ENCODE assay signal across 19 cellular contexts in the genomic region with DNA sequence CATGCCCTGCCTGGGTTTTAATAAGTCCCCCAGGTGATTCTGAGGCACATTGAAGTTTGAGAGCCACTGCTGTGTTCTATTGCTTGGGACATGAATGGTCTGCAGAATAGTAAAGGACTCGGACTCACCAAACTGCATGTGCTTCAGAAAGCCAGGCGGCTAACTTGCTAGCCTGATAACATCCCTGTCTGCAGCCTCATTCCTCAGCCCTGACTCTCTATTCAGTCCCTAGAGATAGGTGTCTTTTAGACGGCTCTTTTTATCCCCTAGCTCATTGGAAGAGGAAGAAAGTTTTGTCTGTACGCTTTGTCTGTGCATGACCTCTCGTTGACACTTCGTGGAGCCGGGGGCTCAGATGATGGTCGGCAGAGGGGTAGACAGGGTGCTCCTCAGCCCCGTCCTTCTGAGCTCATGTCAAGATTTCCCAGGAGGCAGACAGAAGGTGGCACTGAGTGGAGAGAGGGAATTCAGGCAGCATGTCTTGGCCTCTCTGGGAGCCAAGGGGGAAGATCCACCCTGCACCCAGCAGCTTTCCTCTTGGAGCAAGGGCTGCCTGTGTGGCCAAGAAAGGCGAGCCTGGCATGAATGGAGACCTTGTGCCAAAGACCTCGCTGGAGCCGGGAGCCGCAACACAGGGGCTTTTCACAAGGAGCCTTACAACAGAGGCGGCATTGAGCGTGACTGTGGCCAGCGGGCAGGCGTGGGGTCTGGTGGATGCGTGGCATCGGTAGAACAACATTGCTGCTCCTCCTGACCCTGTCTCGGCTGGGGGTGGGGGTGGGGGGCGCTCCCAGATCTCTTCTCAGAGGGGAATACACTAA. TPM values are rescaled to one million over a fixed set of nuclear protein-coding genes. Genes with fewer than 3 reads are reported as not detected.
DNase-seq lines count a peak whose midpoint lies in the region; ATAC-seq and TF ChIP-seq lines count a peak whose summit lies in the region.
"Had no signal": no experiment of that assay in that cellular context is flagged by ENCODE, and none has a peak within 500 bp of the region (broad histone marks: within the 10 kb centered on the region; RNA-seq: fewer than 3 reads in every experiment).

No MANE protein-coding gene starts in this region.

- H3K27me3 ChIP-seq in SK-N-SH (ENCODE audit: insufficient read depth) (no peaks in the 10 kb centered on the region), endodermal cell (ENCODE audit: control insufficient read depth, insufficient read depth, low read length, poor library complexity, severe bottlenecking) (no peaks in the 10 kb centered on the region)
- H3K27me3 ChIP-seq: ascending aorta had no signal

- no peaks in the 10 kb centered on the region for H3K9me2 ChIP-seq in SK-N-SH

- H3K9me3 ChIP-seq in SK-N-SH, result no peaks in the 10 kb centered on the region
- no peaks in the 10 kb centered on the region for H3K9me3 ChIP-seq in endodermal cell (ENCODE audit: control insufficient read depth, low read length)
- H3K9me3 ChIP-seq: ascending aorta, lower lobe of right lung had no signal

- H3K4me1 ChIP-seq in SK-N-SH (ENCODE audit: control insufficient read depth in 1 of 2, insufficient read depth in 2 of 2, low read depth in 1 of 2, low read length in 1 of 2) (peaks cover 24 to 55% of the 10 kb centered on the region in 2 experiments), endodermal cell (ENCODE audit: control insufficient read depth, insufficient read depth, low read length) (peaks cover 44% of the 10 kb centered on the region)
- H3K4me1 ChIP-seq: ascending aorta, lower lobe of right lung had no signal

- POLR2A ChIA-PET in SK-N-SH (lab: Yijun Ruan, JAX), result no interaction called here

- CTCF ChIA-PET in SK-N-SH (lab: Yijun Ruan, JAX), result interaction anchor here (0.7 kb wide), 1 partner anchor 9 kb away, joined by 3 read pairs; no protein-coding TSS in a partner anchor

- H3K4me3 Mint-ChIP-seq in endodermal cell, result no peak overlapping the region
- no peak overlapping the region for H3K4me3 Mint-ChIP-seq in activated T-helper 2 cell treated with anti-CD3 and anti-CD28 coated beads, Interferon-gamma antibody, Interleukin-2, Interleukin-4, amounts not matched to agents 10 μg/mL and 5 μg/mL and 100 μg/mL, durations not matched to agents 14 hours and 24 hours and 36 hours (ENCODE audit: low read depth)
- H3K4me3 Mint-ChIP-seq: B cell had no signal

- H3K27me3 Mint-ChIP-seq in endodermal cell (ENCODE audit: insufficient read depth), result no peaks in the 10 kb centered on the region
- H3K27me3 Mint-ChIP-seq in activated T-helper 2 cell treated with anti-CD3 and anti-CD28 coated beads, Interferon-gamma antibody, Interleukin-2, Interleukin-4, amounts not matched to agents 10 μg/mL and 5 μg/mL and 100 μg/mL, durations not matched to agents 14 hours and 24 hours and 36 hours (ENCODE audit: low read depth), result peaks cover 15% of the 10 kb centered on the region

- no peaks in the 10 kb centered on the region for H4K20me1 ChIP-seq in SK-N-SH (ENCODE audit: insufficient read depth)

- no peak overlapping the region for H3K27ac ChIP-seq in SK-N-SH (ENCODE audit: low read depth in 2 of 2, low read length in 1 of 2)
- H3K27ac ChIP-seq in endodermal cell (ENCODE audit: low read depth, low read length), result no peak overlapping the region
- H3K27ac ChIP-seq: 22Rv1, ascending aorta, lower lobe of right lung had no signal

- no peaks in the 10 kb centered on the region for H3K79me2 ChIP-seq in SK-N-SH (ENCODE audit: insufficient read depth)

- DNase-seq in SK-N-SH, result no peak
- peak; percentile 58 for DNase-seq in endodermal cell
- peak; percentile 14 for DNase-seq in middle frontal gyrus (ENCODE audit: extremely low spot score, low spot score)
- DNase-seq in superior temporal gyrus (ENCODE audit: extremely low spot score), result peak; percentile 62
- no peak for DNase-seq in activated T-helper 2 cell treated with anti-CD3 and anti-CD28 coated beads, Interferon-gamma antibody, Interleukin-2, Interleukin-4, amounts not matched to agents 10 μg/mL and 5 μg/mL and 100 μg/mL, durations not matched to agents 14 hours and 24 hours and 36 hours (ENCODE audit: low spot score)
- DNase-seq in ecto neural progenitor cell (ENCODE audit: low spot score), result no peak
- DNase-seq: activated CD4-positive, alpha-beta T cell treated with anti-CD3 and anti-CD28 coated beads, Interleukin-2, amount 50 U/mL, for 1 hour; activated naive CD4-positive, alpha-beta T cell; lower lobe of right lung; NCI-H1417 treated with DMSO at 0.1 percent for 48 hours; RPMI8226; SW 1271 had no signal

- peaks cover 56% of the 10 kb centered on the region for H3K4me1 Mint-ChIP-seq in endodermal cell
- H3K4me1 Mint-ChIP-seq in activated T-helper 2 cell treated with anti-CD3 and anti-CD28 coated beads, Interferon-gamma antibody, Interleukin-2, Interleukin-4, amounts not matched to agents 10 μg/mL and 5 μg/mL and 100 μg/mL, durations not matched to agents 14 hours and 24 hours and 36 hours (ENCODE audit: low read depth), result no peaks in the 10 kb centered on the region
- H3K4me1 Mint-ChIP-seq: B cell had no signal

- no peak overlapping the region for H2AFZ ChIP-seq in SK-N-SH (ENCODE audit: low read depth)

- peak overlapping the region; percentile 19 for H3K4me2 ChIP-seq in SK-N-SH

- TF ChIP-seq CTCF in SK-N-SH (IDR thresholded peaks at IDR 0.05) (no peak), endodermal cell (conservative IDR thresholded peaks at IDR 0.05) (no peak)

- TF ChIP-seq RAD21 in SK-N-SH (IDR thresholded peaks at IDR 0.05; ENCODE audit: low read length), result no peak

- H3K36me3 ChIP-seq in SK-N-SH (replicated peaks in 1 of 2; ENCODE audit: control insufficient read depth in 1 of 2, insufficient read depth in 2 of 2, low read length in 1 of 2) (no peaks in the 10 kb centered on the region), endodermal cell (ENCODE audit: control insufficient read depth, insufficient read depth, low read length) (no peaks in the 10 kb centered on the region)
- H3K36me3 ChIP-seq: ascending aorta, lower lobe of right lung had no signal

- H3K9me3 Mint-ChIP-seq in endodermal cell, result no peaks in the 10 kb centered on the region
- H3K9me3 Mint-ChIP-seq in activated T-helper 2 cell treated with anti-CD3 and anti-CD28 coated beads, Interferon-gamma antibody, Interleukin-2, Interleukin-4, amounts not matched to agents 10 μg/mL and 5 μg/mL and 100 μg/mL, durations not matched to agents 14 hours and 24 hours and 36 hours, result no peaks in the 10 kb centered on the region
- H3K9me3 Mint-ChIP-seq: natural killer cell treated with Interleukin-12 subunit alpha and Interleukin-12 subunit beta and Interleukin-15 and Interleukin-18, amount 100 ng/mL, for 72 hours had no signal

- no peak for ATAC-seq in SK-N-SH treated with all-trans-retinoic acid at 6 μM for 48 hours
- no peak for ATAC-seq in HG02870 (IDR thresholded peaks at IDR 0.05; ENCODE audit: unreplicated experiment)

- H3F3A ChIP-seq in SK-N-SH (replicated peaks; ENCODE audit: insufficient read depth), result peaks cover 29% of the 10 kb centered on the region

- intact Hi-C loops in activated T-helper 2 cell treated with anti-CD3 and anti-CD28 coated beads, Interferon-gamma antibody, Interleukin-2, Interleukin-4, amounts not matched to agents 10 μg/mL and 5 μg/mL and 100 μg/mL, durations not matched to agents 14 hours and 24 hours and 36 hours (cut with micrococcal nuclease), result no loop called here

- H3K36me3 Mint-ChIP-seq in endodermal cell (ENCODE audit: low read depth), result no peaks in the 10 kb centered on the region
- H3K36me3 Mint-ChIP-seq in activated T-helper 2 cell treated with anti-CD3 and anti-CD28 coated beads, Interferon-gamma antibody, Interleukin-2, Interleukin-4, amounts not matched to agents 10 μg/mL and 5 μg/mL and 100 μg/mL, durations not matched to agents 14 hours and 24 hours and 36 hours (ENCODE audit: low read depth), result no peaks in the 10 kb centered on the region
- H3K36me3 Mint-ChIP-seq: natural killer cell treated with Interleukin-12 subunit alpha and Interleukin-12 subunit beta and Interleukin-15 and Interleukin-18, amount 100 ng/mL, for 72 hours had no signal

- 90% methylated on average over 21 of the region's 21 CpGs for WGBS in SK-N-SH (ENCODE audit: low lambda C conversion rate)
- 82 to 84% methylated on average over 16 to 21 of the region's 21 CpGs for WGBS in endodermal cell (ENCODE audit: insufficient coverage in 1 of 2, insufficient read length in 1 of 2), 2 experiments

- H3K27ac Mint-ChIP-seq in endodermal cell, result peak overlapping the region; percentile 80
- no peak overlapping the region for H3K27ac Mint-ChIP-seq in activated T-helper 2 cell treated with anti-CD3 and anti-CD28 coated beads, Interferon-gamma antibody, Interleukin-2, Interleukin-4, amounts not matched to agents 10 μg/mL and 5 μg/mL and 100 μg/mL, durations not matched to agents 14 hours and 24 hours and 36 hours
- H3K27ac Mint-ChIP-seq: B cell; natural killer cell treated with Interleukin-12 subunit alpha and Interleukin-12 subunit beta and Interleukin-15 and Interleukin-18, amount 100 ng/mL, for 72 hours had no signal

- H3K9ac ChIP-seq in SK-N-SH, result no peak overlapping the region
- no peak overlapping the region for H3K9ac ChIP-seq in endodermal cell (ENCODE audit: extremely low read depth, low read length, poor library complexity, severe bottlenecking)

- TF ChIP-seq EP300 in SK-N-SH (IDR thresholded peaks at IDR 0.05; ENCODE audit: borderline replicate concordance in 1 of 2, low read depth in 1 of 2, low read length in 1 of 2), result no peak

- H3K4me3 ChIP-seq in SK-N-SH (ENCODE audit: low read depth in 2 of 2, low read length in 1 of 2) (no peak overlapping the region), endodermal cell (ENCODE audit: low read length) (no peak overlapping the region)
- H3K4me3 ChIP-seq: ascending aorta, GM12878, lower lobe of right lung had no signal

TF ChIP-seq in SK-N-SH, 30 proteins besides CTCF, POLR2A, EP300 and RAD21 (continues in another document):
- TF ChIP-seq, protein P1, sequence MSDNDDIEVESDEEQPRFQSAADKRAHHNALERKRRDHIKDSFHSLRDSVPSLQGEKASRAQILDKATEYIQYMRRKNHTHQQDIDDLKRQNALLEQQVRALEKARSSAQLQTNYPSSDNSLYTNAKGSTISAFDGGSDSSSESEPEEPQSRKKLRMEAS (IDR thresholded peaks at IDR 0.05; ENCODE audit: low read depth), result no peak
- TF ChIP-seq MXI1 (IDR thresholded peaks at IDR 0.05; ENCODE audit: low read depth, low read length), result no peak

TF ChIP-seq in SK-N-SH treated with all-trans-retinoic acid at 6 μM for 48 hours, 23 proteins besides CTCF, POLR2A, EP300 and RAD21 (continues in another document):
- TF ChIP-seq ZNF8 (CRISPR knock-in tag; IDR thresholded peaks at IDR 0.05), result no peak
- TF ChIP-seq SNAI2 (CRISPR knock-in tag; IDR thresholded peaks at IDR 0.05), result no peak
- no peak for TF ChIP-seq ISL1 (CRISPR knock-in tag; IDR thresholded peaks at IDR 0.05)
- TF ChIP-seq CSDC2 (CRISPR knock-in tag; IDR thresholded peaks at IDR 0.05), result no peak
- TF ChIP-seq ZFP3 (CRISPR knock-in tag; IDR thresholded peaks at IDR 0.05), result no peak

RNA-seq across cellular contexts. Expression of a gene that starts 51.1 kb away (rescaled TPM):
- polyA plus RNA-seq in SK-N-SH (2012; rRNA removed), result 76.1 and 86.0 TPM in 2 replicates
- polyA plus RNA-seq in SK-N-SH (2012; cell fraction: cytosol; rRNA removed), result 44.3 and 58.4 TPM in 2 replicates
- polyA plus RNA-seq in SK-N-SH (2012; cell fraction: nucleus; rRNA removed), result 131 and 142 TPM in 2 replicates
- 100 to 1,000 TPM; 523 to 701 TPM for total RNA-seq in endodermal cell
- 279 TPM for polyA plus RNA-seq in endodermal cell (2013, experiment 1 of 2)
- 257 TPM for polyA plus RNA-seq in endodermal cell (2013, experiment 2 of 2)
- total RNA-seq in activated T-helper 2 cell treated with anti-CD3 and anti-CD28 coated beads, Interferon-gamma antibody, Interleukin-2, Interleukin-4, amounts not matched to agents 10 μg/mL and 5 μg/mL and 100 μg/mL, durations not matched to agents 14 hours and 24 hours and 36 hours, result 0.68 and 0.76 TPM in 2 replicates

Comparison
In these comparisons a context has a peak if more than half of its experiments do, and no peak if none do; other contexts are left out.
1. DNase-seq: peak in endodermal cell (single experiment), middle frontal gyrus (single experiment) and superior temporal gyrus (single experiment); none in SK-N-SH (single experiment), activated T-helper 2 cell treated with anti-CD3 and anti-CD28 coated beads, Interferon-gamma antibody, Interleukin-2, Interleukin-4, amounts not matched to agents 10 μg/mL and 5 μg/mL and 100 μg/mL, durations not matched to agents 14 hours and 24 hours and 36 hours (single experiment) and ecto neural progenitor cell (single experiment).
2. RNA of a gene that starts 51.1 kb away (total RNA-seq): 523 to 701 TPM in endodermal cell; 0.68 to 0.76 TPM in activated T-helper 2 cell treated with anti-CD3 and anti-CD28 coated beads, Interferon-gamma antibody, Interleukin-2, Interleukin-4, amounts not matched to agents 10 μg/mL and 5 μg/mL and 100 μg/mL, durations not matched to agents 14 hours and 24 hours and 36 hours; every median in the first group is over 100 times any median in the second.